Comparison of ENCODE assay signal across 28 cellular contexts in genomic region chr5:178328826-178329225, GRCh38.
DNase-seq lines count a peak whose midpoint lies in the region; ATAC-seq, FAIRE-seq and TF ChIP-seq lines count a peak whose summit lies in the region.
"Had no signal": no experiment of that assay in that cellular context is flagged by ENCODE, and none has a peak within 500 bp of the region (broad histone marks: within the 10 kb centered on the region; RNA-seq: fewer than 3 reads in every experiment).

No MANE protein-coding gene starts in this region.

- H3K4me1 ChIP-seq in right atrium auricular region (peaks cover 0 to 27% of the 10 kb centered on the region in 2 donors), kidney (ENCODE audit: control insufficient read depth in 1 of 2, insufficient read depth in 1 of 2, low read depth in 1 of 2, low read length in 2 of 2) (peaks cover 0 to 2% of the 10 kb centered on the region in 2 donors)

- no peak for ATAC-seq in Right ventricle myocardium superior (ENCODE audit: poor library complexity)
- no peak for ATAC-seq in stimulated activated memory B cell treated with anti-CD40 and anti-IgM and Interleukin-4, amounts not matched to agents 10 μg/mL and 1 μg/mL and 100 μg/mL, for 72 hours
- ATAC-seq in HG03196 (IDR thresholded peaks at IDR 0.05; ENCODE audit: unreplicated experiment), result no peak
- ATAC-seq: HCT116, K562 had no signal

- H3K9me3 ChIP-seq in right atrium auricular region, result no peaks in the 10 kb centered on the region
- H3K9me3 ChIP-seq in kidney (ENCODE audit: control insufficient read depth in 1 of 2, low read length in 2 of 2), result no peaks in the 10 kb centered on the region
- H3K9me3 ChIP-seq: BLaER1, SK-N-SH had no signal

- no peaks in the 10 kb centered on the region for H3K27me3 ChIP-seq in right atrium auricular region
- H3K27me3 ChIP-seq: BLaER1 had no signal

- H3K4me3 ChIP-seq in right atrium auricular region, result no peak overlapping the region
- H3K4me3 ChIP-seq in kidney (ENCODE audit: low read length in 2 of 2), result no peak overlapping the region
- H3K4me3 ChIP-seq: BLaER1, K562 had no signal

- FAIRE-seq in kidney (lab: Jason Lieb, UNC), result no peak
- FAIRE-seq: G401.6, HTR-8/SVneo, K562 had no signal

- H3K9me3 Mint-ChIP-seq in stimulated activated memory B cell treated with anti-CD40 and anti-IgM and Interleukin-4, amounts not matched to agents 10 μg/mL and 1 μg/mL and 100 μg/mL, for 72 hours, result no peaks in the 10 kb centered on the region
- H3K9me3 Mint-ChIP-seq in MCF 10A (ENCODE audit: unreplicated experiment), result no peaks in the 10 kb centered on the region
- H3K9me3 Mint-ChIP-seq: CD4-positive, alpha-beta memory T cell had no signal

- intact Hi-C loops in Right ventricle myocardium superior (cut with DNase I) (no loop called here), kidney (cut with DNase I) (no loop called here), MCF 10A (cut with micrococcal nuclease) (no loop called here)

- peak overlapping the region; percentile 50 for H3K27ac Mint-ChIP-seq in stimulated activated memory B cell treated with anti-CD40 and anti-IgM and Interleukin-4, amounts not matched to agents 10 μg/mL and 1 μg/mL and 100 μg/mL, for 72 hours
- no peak overlapping the region for H3K27ac Mint-ChIP-seq in MCF 10A (ENCODE audit: low read depth, unreplicated experiment)
- H3K27ac Mint-ChIP-seq: CD4-positive, alpha-beta memory T cell had no signal

- no peaks in the 10 kb centered on the region for H3K36me3 Mint-ChIP-seq in stimulated activated memory B cell treated with anti-CD40 and anti-IgM and Interleukin-4, amounts not matched to agents 10 μg/mL and 1 μg/mL and 100 μg/mL, for 72 hours
- H3K36me3 Mint-ChIP-seq in MCF 10A (ENCODE audit: insufficient read depth, unreplicated experiment), result no peaks in the 10 kb centered on the region
- H3K36me3 Mint-ChIP-seq: CD4-positive, alpha-beta memory T cell had no signal

- DNase-seq in Right ventricle myocardium superior (peak; percentile 24), right atrium auricular region (ENCODE audit: low spot score) (no peak), kidney (peak; percentile 48), MCF 10A (ENCODE audit: unreplicated experiment) (no peak), NCI-H1436 treated with DMSO at 0.1 percent for 48 hours (lab: John Stamatoyannopoulos, UW) (no peak)
- DNase-seq: 8988T; CD4-positive, alpha-beta memory T cell; COR-L47; DMS53; GOT3; MV-4-11; NCI-H1105; NCI-H146; NCI-H1930; NCI-H2107; NCI-H446; NCI-H524 treated with DMSO at 0.1 percent for 48 hours; NCI-H774; RPMI8226; SK-N-SH; SW 1271 had no signal

- H3K27ac ChIP-seq in right atrium auricular region (no peak overlapping the region), kidney (ENCODE audit: low read depth in 2 of 2, low read length in 2 of 2) (no peak overlapping the region)

- BruUV-seq in MCF 10A (replicated peaks; lab: Mats Ljungman, UMichigan), result no TSS peak

- no peak overlapping the region for H3K9ac ChIP-seq in kidney (ENCODE audit: low read length in 2 of 2)
- H3K9ac ChIP-seq: SK-N-SH had no signal

- H3K27me3 Mint-ChIP-seq in stimulated activated memory B cell treated with anti-CD40 and anti-IgM and Interleukin-4, amounts not matched to agents 10 μg/mL and 1 μg/mL and 100 μg/mL, for 72 hours, result peaks cover 22% of the 10 kb centered on the region
- peaks cover 21% of the 10 kb centered on the region for H3K27me3 Mint-ChIP-seq in MCF 10A (ENCODE audit: insufficient read depth, unreplicated experiment)

- H3K36me3 ChIP-seq in right atrium auricular region (no peaks in the 10 kb centered on the region), kidney (ENCODE audit: control insufficient read depth in 1 of 2, insufficient read depth in 2 of 2, low read length in 2 of 2) (no peaks in the 10 kb centered on the region)
- H3K36me3 ChIP-seq: BLaER1 had no signal

- POLR2A ChIA-PET in MCF 10A (lab: Yijun Ruan, JAX), result no interaction called here

- peaks cover 37% of the 10 kb centered on the region for H3K4me1 Mint-ChIP-seq in stimulated activated memory B cell treated with anti-CD40 and anti-IgM and Interleukin-4, amounts not matched to agents 10 μg/mL and 1 μg/mL and 100 μg/mL, for 72 hours
- peaks cover 33% of the 10 kb centered on the region for H3K4me1 Mint-ChIP-seq in MCF 10A (ENCODE audit: insufficient read depth, unreplicated experiment)

- CTCF ChIA-PET in MCF 10A (lab: Yijun Ruan, JAX), result no interaction called here

- H3K4me3 Mint-ChIP-seq in stimulated activated memory B cell treated with anti-CD40 and anti-IgM and Interleukin-4, amounts not matched to agents 10 μg/mL and 1 μg/mL and 100 μg/mL, for 72 hours, result no peak overlapping the region
- no peak overlapping the region for H3K4me3 Mint-ChIP-seq in MCF 10A (ENCODE audit: unreplicated experiment)
- H3K4me3 Mint-ChIP-seq: CD4-positive, alpha-beta memory T cell had no signal

- TF ChIP-seq CTCF in right atrium auricular region (IDR thresholded peaks at IDR 0.05) (no peak), kidney (IDR thresholded peaks at IDR 0.05; ENCODE audit: borderline replicate concordance, extremely low read depth, insufficient read depth) (no peak), MCF 10A (IDR thresholded peaks at IDR 0.05; ENCODE audit: unreplicated experiment) (no peak)

Comparison
In these comparisons a context has a peak if more than half of its experiments do, and no peak if none do; other contexts are left out.
1. DNase-seq: peak in Right ventricle myocardium superior (single experiment) and kidney (single experiment); none in right atrium auricular region (single experiment), MCF 10A (single experiment) and NCI-H1436 treated with DMSO at 0.1 percent for 48 hours (single experiment).